8 cellular contexts compared by ENCODE assay signal in genomic region chr9:125748511-125749099, GRCh38. TPM values are rescaled to one million over a fixed set of nuclear protein-coding genes. Genes with fewer than 3 reads are reported as not detected.
DNase-seq lines count a peak whose midpoint lies in the region; ATAC-seq and TF ChIP-seq lines count a peak whose summit lies in the region.

No MANE protein-coding gene starts in this region.

- H3K36me3 ChIP-seq in cardiac muscle cell = no peaks in the 10 kb centered on the region

- peaks cover 29% of the 10 kb centered on the region for H3K4me1 Mint-ChIP-seq in activated CD8-positive, alpha-beta T cell treated with anti-CD3 and anti-CD28 coated beads for 36 hours (ENCODE audit: low read depth)

- H3K4me1 ChIP-seq in cardiac muscle cell (ENCODE audit: low read depth) = peaks cover 34% of the 10 kb centered on the region

- H3K9me3 Mint-ChIP-seq in activated CD8-positive, alpha-beta T cell treated with anti-CD3 and anti-CD28 coated beads for 36 hours = no peaks in the 10 kb centered on the region

- DNase-seq in activated CD4-positive, alpha-beta T cell treated with anti-CD3 and anti-CD28 coated beads for 48 hours = peak; percentile 7
- no peak for DNase-seq in activated CD4-positive, alpha-beta T cell treated with anti-CD3 and anti-CD28 coated beads, Interleukin-2, amount 50 U/mL, for 4 hours
- peak; percentile 22 for DNase-seq in activated CD8-positive, alpha-beta T cell treated with anti-CD3 and anti-CD28 coated beads for 36 hours
- DNase-seq in cardiac muscle cell (ENCODE audit: low read depth in 1 of 2, low spot score in 1 of 2) (peak in 1 of 2 donors; percentile 32), retina (peak; percentile 73), DMS114 treated with DMSO at 0.1 percent for 48 hours (lab: John Stamatoyannopoulos, UW; ENCODE audit: unreplicated experiment) (no peak)

- peaks cover 13% of the 10 kb centered on the region for H3K36me3 Mint-ChIP-seq in activated CD8-positive, alpha-beta T cell treated with anti-CD3 and anti-CD28 coated beads for 36 hours (ENCODE audit: low read depth)

- H3K4me3 ChIP-seq in cardiac muscle cell = peak overlapping the region; percentile 67

- H3K9me3 ChIP-seq in cardiac muscle cell (ENCODE audit: low read depth) = no peaks in the 10 kb centered on the region

- H3K4me3 Mint-ChIP-seq in activated CD8-positive, alpha-beta T cell treated with anti-CD3 and anti-CD28 coated beads for 36 hours = peak overlapping the region; percentile 83

- ATAC-seq in activated CD8-positive, alpha-beta T cell treated with anti-CD3 and anti-CD28 coated beads for 36 hours = no peak
- ATAC-seq in GM19328 (IDR thresholded peaks at IDR 0.05; ENCODE audit: unreplicated experiment) = no peak
- no peak for ATAC-seq in GM19397 (IDR thresholded peaks at IDR 0.05; ENCODE audit: unreplicated experiment)

- H3K27ac Mint-ChIP-seq in activated CD8-positive, alpha-beta T cell treated with anti-CD3 and anti-CD28 coated beads for 36 hours = peak overlapping the region; percentile 69

- H3K27ac ChIP-seq in cardiac muscle cell = peak overlapping the region; percentile 69

- POLR2A ChIA-PET in activated CD8-positive, alpha-beta T cell treated with anti-CD3 and anti-CD28 coated beads for 36 hours (lab: Charles Lee) = interaction anchor here (2.1 kb wide), 1 partner anchor 42 kb away, joined by 5 read pairs; the partner anchor contains the start of gene MAPKAP1

- TF ChIP-seq CTCF in activated CD8-positive, alpha-beta T cell treated with anti-CD3 and anti-CD28 coated beads for 36 hours (IDR thresholded peaks at IDR 0.05) = no peak
- TF ChIP-seq CTCF in cardiac muscle cell (IDR thresholded peaks at IDR 0.05; ENCODE audit: low read depth, low read length) = no peak

- no peaks in the 10 kb centered on the region for H3K27me3 ChIP-seq in cardiac muscle cell

- CTCF ChIA-PET in activated CD8-positive, alpha-beta T cell treated with anti-CD3 and anti-CD28 coated beads for 36 hours (lab: Charles Lee) = interaction anchor here (3.4 kb wide), 1 partner anchor 190 kb away, joined by 15 read pairs; no protein-coding TSS in a partner anchor

- intact Hi-C loops in activated CD8-positive, alpha-beta T cell treated with anti-CD3 and anti-CD28 coated beads for 36 hours (cut with micrococcal nuclease) = loop anchor here (5.0 kb wide), 1 partner anchor 101 kb away; no protein-coding TSS in a partner anchor

- peaks cover 3% of the 10 kb centered on the region for H3K27me3 Mint-ChIP-seq in activated CD8-positive, alpha-beta T cell treated with anti-CD3 and anti-CD28 coated beads for 36 hours

RNA-seq across cellular contexts. Expression of gene PBX3, which starts 1.4 kb away (rescaled TPM):
- total RNA-seq in activated CD8-positive, alpha-beta T cell treated with anti-CD3 and anti-CD28 coated beads for 36 hours = 10 to 100 TPM; 11.5 to 14.1 TPM
- total RNA-seq in cardiac muscle cell = 134 and 293 TPM in 2 replicates
- polyA plus RNA-seq in cardiac muscle cell = 133 and 159 TPM in 2 replicates

RNA-seq across cellular contexts. Expression of gene MAPKAP1, which starts 41.6 kb away (rescaled TPM):
- 10 to 100 TPM; 58.8 to 62.4 TPM for total RNA-seq in activated CD8-positive, alpha-beta T cell treated with anti-CD3 and anti-CD28 coated beads for 36 hours
- total RNA-seq in cardiac muscle cell = 85.6 and 103 TPM in 2 replicates
- polyA plus RNA-seq in cardiac muscle cell = 66.7 TPM in 2 replicates

Comparison
In these comparisons a context has a peak if more than half of its experiments do, and no peak if none do; other contexts are left out.
1. DNase-seq: peak in activated CD4-positive, alpha-beta T cell treated with anti-CD3 and anti-CD28 coated beads for 48 hours (single experiment), activated CD8-positive, alpha-beta T cell treated with anti-CD3 and anti-CD28 coated beads for 36 hours (single experiment) and retina (single experiment); none in activated CD4-positive, alpha-beta T cell treated with anti-CD3 and anti-CD28 coated beads, Interleukin-2, amount 50 U/mL, for 4 hours (0 of 2) and DMS114 treated with DMSO at 0.1 percent for 48 hours (single experiment).